In genomic region chr3:98884675-98885371, GRCh38 we compare ENCODE assay signal across 1 cellular context.
TF ChIP-seq lines count a peak whose summit lies in the region.

No MANE protein-coding gene starts in this region.

TF ChIP-seq in SK-N-SH, 30 proteins besides CTCF, POLR2A, EP300 and RAD21:
- TF ChIP-seq SIN3A (IDR thresholded peaks at IDR 0.05; ENCODE audit: borderline replicate concordance, low read depth, low read length), result no peak
- peak; percentile 35; the same call in 1 of the 2 replicates for TF ChIP-seq PBX3 (IDR thresholded peaks at IDR 0.05)
- TF ChIP-seq, protein P1, sequence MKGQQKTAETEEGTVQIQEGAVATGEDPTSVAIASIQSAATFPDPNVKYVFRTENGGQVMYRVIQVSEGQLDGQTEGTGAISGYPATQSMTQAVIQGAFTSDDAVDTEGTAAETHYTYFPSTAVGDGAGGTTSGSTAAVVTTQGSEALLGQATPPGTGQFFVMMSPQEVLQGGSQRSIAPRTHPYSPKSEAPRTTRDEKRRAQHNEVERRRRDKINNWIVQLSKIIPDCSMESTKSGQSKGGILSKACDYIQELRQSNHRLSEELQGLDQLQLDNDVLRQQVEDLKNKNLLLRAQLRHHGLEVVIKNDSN (IDR thresholded peaks at IDR 0.05; ENCODE audit: borderline replicate concordance, low read depth), result no peak
- TF ChIP-seq FOSL2 (IDR thresholded peaks at IDR 0.05; ENCODE audit: borderline replicate concordance, low read depth), result no peak
- peak; percentile 67; the same call in 1 of the 2 replicates for TF ChIP-seq NFIC (IDR thresholded peaks at IDR 0.05; ENCODE audit: borderline replicate concordance)
- TF ChIP-seq RCOR1 (IDR thresholded peaks at IDR 0.05; ENCODE audit: low read length), result no peak
- TF ChIP-seq IRF3 (IDR thresholded peaks at IDR 0.05; ENCODE audit: low read depth, low read length), result no peak
- TF ChIP-seq RXRA (IDR thresholded peaks at IDR 0.05; ENCODE audit: borderline replicate concordance, low read depth), result no peak
- no peak for TF ChIP-seq NRF1 (IDR thresholded peaks at IDR 0.05; ENCODE audit: low read depth, low read length)
- TF ChIP-seq SMC3 (IDR thresholded peaks at IDR 0.05; ENCODE audit: low read depth, low read length), result no peak
- TF ChIP-seq POLR2AphosphoS5 (IDR thresholded peaks at IDR 0.05; ENCODE audit: low read depth, low read length), result no peak
- no peak for TF ChIP-seq JUND (IDR thresholded peaks at IDR 0.05)
- TF ChIP-seq GATA2 (CRISPR knock-in tag; IDR thresholded peaks at IDR 0.05), result no peak
- TF ChIP-seq ELF1 (IDR thresholded peaks at IDR 0.05), result no peak
- TF ChIP-seq, protein P2, sequence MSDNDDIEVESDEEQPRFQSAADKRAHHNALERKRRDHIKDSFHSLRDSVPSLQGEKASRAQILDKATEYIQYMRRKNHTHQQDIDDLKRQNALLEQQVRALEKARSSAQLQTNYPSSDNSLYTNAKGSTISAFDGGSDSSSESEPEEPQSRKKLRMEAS (IDR thresholded peaks at IDR 0.05; ENCODE audit: low read depth), result no peak
- TF ChIP-seq TAF1 (IDR thresholded peaks at IDR 0.05; ENCODE audit: borderline replicate concordance, low read depth, low read length), result no peak
- peak; percentile 58 for TF ChIP-seq TCF12 (IDR thresholded peaks at IDR 0.05)
TF ChIP-seq in SK-N-SH: peak in this region for 3.
